In the genomic region with DNA sequence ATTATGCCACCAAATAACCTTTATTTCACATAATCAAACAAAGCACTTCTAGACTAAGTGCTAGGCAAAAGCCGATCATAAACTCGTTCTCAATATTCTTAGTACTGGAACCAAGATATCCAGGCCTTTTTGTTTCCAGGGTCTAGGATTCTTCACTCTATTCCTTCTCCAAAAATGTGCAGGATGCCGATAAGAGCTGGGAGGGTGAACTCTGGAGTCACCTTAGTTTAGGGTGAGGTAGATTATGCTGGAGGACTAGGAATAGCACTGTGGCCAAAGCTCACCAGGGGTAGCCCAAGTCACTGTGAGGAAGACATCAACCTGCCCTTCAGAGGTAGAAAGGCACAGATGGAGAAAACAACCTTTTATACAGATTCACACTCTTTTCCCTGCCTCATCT, we compare ENCODE assay signal across 1 cellular context.
TF ChIP-seq lines count a peak whose summit lies in the region.

No MANE protein-coding gene starts in this region.

TF ChIP-seq in GM23338, 12 proteins besides CTCF, POLR2A, EP300 and RAD21 (continued from another document):
- no peak for TF ChIP-seq ZNF462 (CRISPR knock-in tag; IDR thresholded peaks at IDR 0.05)
- no peak for TF ChIP-seq EZH2 (IDR thresholded peaks at IDR 0.05; ENCODE audit: low read depth, unreplicated experiment)
- no peak for TF ChIP-seq EZH2phosphoT487 (IDR thresholded peaks at IDR 0.05; ENCODE audit: unreplicated experiment)
- TF ChIP-seq, protein P1, sequence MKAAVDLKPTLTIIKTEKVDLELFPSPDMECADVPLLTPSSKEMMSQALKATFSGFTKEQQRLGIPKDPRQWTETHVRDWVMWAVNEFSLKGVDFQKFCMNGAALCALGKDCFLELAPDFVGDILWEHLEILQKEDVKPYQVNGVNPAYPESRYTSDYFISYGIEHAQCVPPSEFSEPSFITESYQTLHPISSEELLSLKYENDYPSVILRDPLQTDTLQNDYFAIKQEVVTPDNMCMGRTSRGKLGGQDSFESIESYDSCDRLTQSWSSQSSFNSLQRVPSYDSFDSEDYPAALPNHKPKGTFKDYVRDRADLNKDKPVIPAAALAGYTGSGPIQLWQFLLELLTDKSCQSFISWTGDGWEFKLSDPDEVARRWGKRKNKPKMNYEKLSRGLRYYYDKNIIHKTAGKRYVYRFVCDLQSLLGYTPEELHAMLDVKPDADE (IDR thresholded peaks at IDR 0.05): no peak
- TF ChIP-seq STAT1 (IDR thresholded peaks at IDR 0.05; ENCODE audit: unreplicated experiment): no peak
- no peak for TF ChIP-seq ZNF114 (CRISPR knock-in tag; IDR thresholded peaks at IDR 0.05)
- TF ChIP-seq ZNF331 (CRISPR knock-in tag; IDR thresholded peaks at IDR 0.05; ENCODE audit: low read depth): no peak
TF ChIP-seq in GM23338: peak in this region for 0.
